Comparison of ENCODE assay signal across 7 cellular contexts in the genomic region with DNA sequence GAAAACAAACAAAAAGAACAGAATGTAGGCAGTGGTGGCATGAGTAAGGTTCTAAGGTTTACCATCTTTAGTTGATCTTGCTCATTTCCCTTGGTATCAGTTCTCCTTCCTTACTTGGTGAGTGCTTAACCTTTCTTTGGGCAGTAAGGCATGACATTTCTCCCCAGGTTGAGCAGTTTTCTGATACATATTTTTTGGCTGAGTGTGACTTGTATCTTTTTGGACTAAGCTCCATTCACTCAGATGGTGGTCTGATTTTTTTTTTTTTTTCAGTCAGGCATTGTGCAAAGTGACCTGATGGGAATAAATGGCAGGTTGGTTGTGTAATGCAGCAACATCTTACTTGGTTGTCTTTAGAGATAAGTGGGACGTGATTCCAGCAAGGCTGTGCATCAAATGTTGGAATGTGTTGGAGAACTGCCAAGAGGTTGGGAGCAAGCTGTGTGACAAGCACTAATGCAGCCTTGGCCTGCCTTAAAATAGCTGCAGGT. TPM values are rescaled to one million over a fixed set of nuclear protein-coding genes. Genes with fewer than 3 reads are reported as not detected.
DNase-seq lines count a peak whose midpoint lies in the region; ATAC-seq and TF ChIP-seq lines count a peak whose summit lies in the region.

No MANE protein-coding gene starts in this region.

- TF ChIP-seq POLR2A in lower leg skin (IDR thresholded peaks at IDR 0.05) = no peak

- H3K27me3 ChIP-seq in kidney epithelial cell (ENCODE audit: control insufficient read depth, insufficient read depth, low read length) = no peaks in the 10 kb centered on the region

- in situ Hi-C loops in SK-MEL-5 (cut with HindIII; ENCODE audit: low pct_unique_long_range_greater_than_20kb, low sequenced_read_pairs) = no loop called here

- ATAC-seq in GM19025 (IDR thresholded peaks at IDR 0.05; ENCODE audit: low read depth, unreplicated experiment) (peak; percentile 59), HG03097 (IDR thresholded peaks at IDR 0.05; ENCODE audit: low FRiP score, unreplicated experiment) (peak; percentile 51), GM21825 (IDR thresholded peaks at IDR 0.05; ENCODE audit: unreplicated experiment) (no peak)

- no peak for TF ChIP-seq CTCF in kidney epithelial cell (IDR thresholded peaks at IDR 0.05; ENCODE audit: insufficient read depth, low read length, poor library complexity, severe bottlenecking)
- no peak for TF ChIP-seq CTCF in lower leg skin (IDR thresholded peaks at IDR 0.05)

- H3K36me3 ChIP-seq in kidney epithelial cell (ENCODE audit: control insufficient read depth, insufficient read depth, low read length) = peaks cover 1% of the 10 kb centered on the region

- intact Hi-C loops in lower leg skin (cut with DNase I; ENCODE audit: low total_unique reads) = no loop called here

- peak; percentile 57 for DNase-seq in SK-MEL-5 (ENCODE audit: low read depth, low spot score)
- DNase-seq in kidney epithelial cell (ENCODE audit: low read depth) = peak; percentile 58
- no peak for DNase-seq in occipital lobe (lab: John Stamatoyannopoulos, UW)
- no peak for DNase-seq in lower leg skin (ENCODE audit: low spot score in 2 of 2)

- no peak overlapping the region for H3K4me3 ChIP-seq in kidney epithelial cell (ENCODE audit: low read depth, low read length)
- no peak overlapping the region for H3K4me3 ChIP-seq in lower leg skin (ENCODE audit: low read depth, poor library complexity, severe bottlenecking)

- WGBS in lower leg skin, 2 donors = 12 to 22% methylated on average over 1 of the region's 1 CpG

RNA-seq across cellular contexts. Expression of a gene that starts 15.1 kb away (rescaled TPM):
- total RNA-seq in SK-MEL-5 (2014; rRNA removed; shearing (Covaris generic)) = 326 and 357 TPM in 2 replicates
- 127 and 181 TPM in 2 replicates for polyA plus RNA-seq in SK-MEL-5 (2015; cell fraction: cytosol; rRNA removed)
- 212 and 247 TPM in 2 replicates for polyA plus RNA-seq in SK-MEL-5 (2015; cell fraction: nucleus; rRNA removed)
- total RNA-seq in kidney epithelial cell = 492 and 514 TPM in 2 replicates
- 501 TPM for total RNA-seq in occipital lobe
- 100 to 1,000 TPM; 132 to 239 (median 195) TPM for total RNA-seq in lower leg skin

Comparison
In these comparisons a context has a peak if more than half of its experiments do, and no peak if none do; other contexts are left out.
1. DNase-seq: peak in SK-MEL-5 (single experiment) and kidney epithelial cell (single experiment); none in occipital lobe (single experiment) and lower leg skin (0 of 2).